In genomic region chr11:68297812-68298658, GRCh38 we compare ENCODE assay signal across 1 cellular context.
A peak's percentile ranks its signal among the peaks of the same experiment; 100 is the strongest.
TF ChIP-seq lines count a peak whose summit lies in the region.

No MANE protein-coding gene starts in this region.

TF ChIP-seq in GM12878, 131 proteins besides CTCF, POLR2A, EP300 and RAD21 (continued from another document):
- TF ChIP-seq KAT2A (conservative IDR thresholded peaks at IDR 0.05; ENCODE audit: control insufficient read depth, low read depth, low read length): no peak
- no peak for TF ChIP-seq CBX3 (IDR thresholded peaks at IDR 0.05; ENCODE audit: borderline replicate concordance, low read depth)
- TF ChIP-seq ZBED1 (IDR thresholded peaks at IDR 0.05; ENCODE audit: borderline replicate concordance): no peak
- TF ChIP-seq SUZ12 (IDR thresholded peaks at IDR 0.05; ENCODE audit: unreplicated experiment): no peak
- no peak for TF ChIP-seq E4F1 (IDR thresholded peaks at IDR 0.05; ENCODE audit: borderline replicate concordance, partially characterized antibody)
- TF ChIP-seq ZNF622 (IDR thresholded peaks at IDR 0.05): no peak
- peak; percentile 53; the same call in 1 of the 2 replicates for TF ChIP-seq MAX (IDR thresholded peaks at IDR 0.05; ENCODE audit: low read depth, low read length)
- TF ChIP-seq TBL1XR1 (IDR thresholded peaks at IDR 0.05; ENCODE audit: low read depth, low read length): no peak
- TF ChIP-seq GABPA (IDR thresholded peaks at IDR 0.05; ENCODE audit: low read depth): no peak
- TF ChIP-seq IKZF2 (IDR thresholded peaks at IDR 0.05): 0 out of 4 replicates have a peak, but pooled peaks of 1 of the 2 experiments have one; percentile 18
- TF ChIP-seq, protein P1, sequence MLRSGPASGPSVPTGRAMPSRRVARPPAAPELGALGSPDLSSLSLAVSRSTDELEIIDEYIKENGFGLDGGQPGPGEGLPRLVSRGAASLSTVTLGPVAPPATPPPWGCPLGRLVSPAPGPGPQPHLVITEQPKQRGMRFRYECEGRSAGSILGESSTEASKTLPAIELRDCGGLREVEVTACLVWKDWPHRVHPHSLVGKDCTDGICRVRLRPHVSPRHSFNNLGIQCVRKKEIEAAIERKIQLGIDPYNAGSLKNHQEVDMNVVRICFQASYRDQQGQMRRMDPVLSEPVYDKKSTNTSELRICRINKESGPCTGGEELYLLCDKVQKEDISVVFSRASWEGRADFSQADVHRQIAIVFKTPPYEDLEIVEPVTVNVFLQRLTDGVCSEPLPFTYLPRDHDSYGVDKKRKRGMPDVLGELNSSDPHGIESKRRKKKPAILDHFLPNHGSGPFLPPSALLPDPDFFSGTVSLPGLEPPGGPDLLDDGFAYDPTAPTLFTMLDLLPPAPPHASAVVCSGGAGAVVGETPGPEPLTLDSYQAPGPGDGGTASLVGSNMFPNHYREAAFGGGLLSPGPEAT (IDR thresholded peaks at IDR 0.05; ENCODE audit: low read depth): no peak
- TF ChIP-seq IKZF1 (conservative IDR thresholded peaks at IDR 0.05): 0 out of 2 replicates have a peak, but pooled peaks have one; percentile 30
- TF ChIP-seq TCF12 (IDR thresholded peaks at IDR 0.05; ENCODE audit: low read depth, low read length): 0 out of 2 replicates have a peak, but pooled peaks have one; percentile 25
- TF ChIP-seq EED (IDR thresholded peaks at IDR 0.05; ENCODE audit: low read depth): peak; percentile 35; the same call in 1 of the 2 replicates
- no peak for TF ChIP-seq RAD51 (IDR thresholded peaks at IDR 0.05)
- TF ChIP-seq PAX8 (IDR thresholded peaks at IDR 0.05): no peak
- no peak for TF ChIP-seq ZNF24 (IDR thresholded peaks at IDR 0.05)
- TF ChIP-seq EGR1 (IDR thresholded peaks at IDR 0.05; ENCODE audit: borderline replicate concordance in 1 of 2, low read depth in 2 of 2, low read length in 2 of 2): 0 out of 3 replicates have a peak, but pooled peaks of 1 of the 2 experiments have one; percentile 72
- TF ChIP-seq FOS (IDR thresholded peaks at IDR 0.05; ENCODE audit: borderline replicate concordance, extremely low read depth, insufficient read length): no peak
- 0 out of 2 replicates have a peak, but pooled peaks have one; percentile 31 for TF ChIP-seq ZNF207 (IDR thresholded peaks at IDR 0.05; ENCODE audit: borderline replicate concordance)
- no peak for TF ChIP-seq JUND (IDR thresholded peaks at IDR 0.05; ENCODE audit: low read depth, low read length)
- TF ChIP-seq CBFB (IDR thresholded peaks at IDR 0.05; ENCODE audit: low read depth): peak; percentile 79; the same call in 1 of the 2 replicates
- TF ChIP-seq, protein P2, sequence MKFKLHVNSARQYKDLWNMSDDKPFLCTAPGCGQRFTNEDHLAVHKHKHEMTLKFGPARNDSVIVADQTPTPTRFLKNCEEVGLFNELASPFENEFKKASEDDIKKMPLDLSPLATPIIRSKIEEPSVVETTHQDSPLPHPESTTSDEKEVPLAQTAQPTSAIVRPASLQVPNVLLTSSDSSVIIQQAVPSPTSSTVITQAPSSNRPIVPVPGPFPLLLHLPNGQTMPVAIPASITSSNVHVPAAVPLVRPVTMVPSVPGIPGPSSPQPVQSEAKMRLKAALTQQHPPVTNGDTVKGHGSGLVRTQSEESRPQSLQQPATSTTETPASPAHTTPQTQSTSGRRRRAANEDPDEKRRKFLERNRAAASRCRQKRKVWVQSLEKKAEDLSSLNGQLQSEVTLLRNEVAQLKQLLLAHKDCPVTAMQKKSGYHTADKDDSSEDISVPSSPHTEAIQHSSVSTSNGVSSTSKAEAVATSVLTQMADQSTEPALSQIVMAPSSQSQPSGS (IDR thresholded peaks at IDR 0.05; ENCODE audit: low read length): no peak
- no peak for TF ChIP-seq SMAD1 (IDR thresholded peaks at IDR 0.05; ENCODE audit: low read depth, partially characterized antibody)
- no peak for TF ChIP-seq BCL11A (IDR thresholded peaks at IDR 0.05; ENCODE audit: low read depth, low read length)
- TF ChIP-seq IRF4 (IDR thresholded peaks at IDR 0.05; ENCODE audit: low read depth, low read length): no peak
- 0 out of 2 replicates have a peak, but pooled peaks have one; percentile 31 for TF ChIP-seq ESRRA (IDR thresholded peaks at IDR 0.05; ENCODE audit: low read length)
- no peak for TF ChIP-seq SPI1 (IDR thresholded peaks at IDR 0.05; ENCODE audit: borderline replicate concordance, insufficient read depth, low read depth, low read length)
- peak; percentile 56; the same call in 1 of the 2 replicates for TF ChIP-seq STAT1 (conservative IDR thresholded peaks at IDR 0.05)
- TF ChIP-seq E2F8 (IDR thresholded peaks at IDR 0.05; ENCODE audit: low read depth, partially characterized antibody): no peak
- no peak for TF ChIP-seq ZZZ3 (IDR thresholded peaks at IDR 0.05; ENCODE audit: control insufficient read depth, insufficient read length, low read depth)
- no peak for TF ChIP-seq HCFC1 (IDR thresholded peaks at IDR 0.05; ENCODE audit: low read length)
- TF ChIP-seq RUNX3 (IDR thresholded peaks at IDR 0.05; ENCODE audit: low read length): peak; percentile 84
- TF ChIP-seq HDAC2 (IDR thresholded peaks at IDR 0.05): no peak
- TF ChIP-seq YY1 (IDR thresholded peaks at IDR 0.05; ENCODE audit: low read depth, low read length): peak; percentile 89
- TF ChIP-seq KDM1A (IDR thresholded peaks at IDR 0.05; ENCODE audit: borderline replicate concordance): no peak
- TF ChIP-seq RB1 (IDR thresholded peaks at IDR 0.05; ENCODE audit: borderline replicate concordance): peak; percentile 71; the same call in 1 of the 2 replicates
- no peak for TF ChIP-seq CHD4 (IDR thresholded peaks at IDR 0.05)
- TF ChIP-seq JUNB (IDR thresholded peaks at IDR 0.05): no peak
- TF ChIP-seq GATAD2B (conservative IDR thresholded peaks at IDR 0.05; ENCODE audit: low read depth): 0 out of 2 replicates have a peak, but pooled peaks have one; percentile 27
- no peak for TF ChIP-seq SIN3A (IDR thresholded peaks at IDR 0.05; ENCODE audit: low read depth, low read length)
- TF ChIP-seq ATF7 (IDR thresholded peaks at IDR 0.05; ENCODE audit: low read depth): no peak
- TF ChIP-seq, protein P3, sequence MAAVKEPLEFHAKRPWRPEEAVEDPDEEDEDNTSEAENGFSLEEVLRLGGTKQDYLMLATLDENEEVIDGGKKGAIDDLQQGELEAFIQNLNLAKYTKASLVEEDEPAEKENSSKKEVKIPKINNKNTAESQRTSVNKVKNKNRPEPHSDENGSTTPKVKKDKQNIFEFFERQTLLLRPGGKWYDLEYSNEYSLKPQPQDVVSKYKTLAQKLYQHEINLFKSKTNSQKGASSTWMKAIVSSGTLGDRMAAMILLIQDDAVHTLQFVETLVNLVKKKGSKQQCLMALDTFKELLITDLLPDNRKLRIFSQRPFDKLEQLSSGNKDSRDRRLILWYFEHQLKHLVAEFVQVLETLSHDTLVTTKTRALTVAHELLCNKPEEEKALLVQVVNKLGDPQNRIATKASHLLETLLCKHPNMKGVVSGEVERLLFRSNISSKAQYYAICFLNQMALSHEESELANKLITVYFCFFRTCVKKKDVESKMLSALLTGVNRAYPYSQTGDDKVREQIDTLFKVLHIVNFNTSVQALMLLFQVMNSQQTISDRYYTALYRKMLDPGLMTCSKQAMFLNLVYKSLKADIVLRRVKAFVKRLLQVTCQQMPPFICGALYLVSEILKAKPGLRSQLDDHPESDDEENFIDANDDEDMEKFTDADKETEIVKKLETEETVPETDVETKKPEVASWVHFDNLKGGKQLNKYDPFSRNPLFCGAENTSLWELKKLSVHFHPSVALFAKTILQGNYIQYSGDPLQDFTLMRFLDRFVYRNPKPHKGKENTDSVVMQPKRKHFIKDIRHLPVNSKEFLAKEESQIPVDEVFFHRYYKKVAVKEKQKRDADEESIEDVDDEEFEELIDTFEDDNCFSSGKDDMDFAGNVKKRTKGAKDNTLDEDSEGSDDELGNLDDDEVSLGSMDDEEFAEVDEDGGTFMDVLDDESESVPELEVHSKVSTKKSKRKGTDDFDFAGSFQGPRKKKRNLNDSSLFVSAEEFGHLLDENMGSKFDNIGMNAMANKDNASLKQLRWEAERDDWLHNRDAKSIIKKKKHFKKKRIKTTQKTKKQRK (IDR thresholded peaks at IDR 0.05; ENCODE audit: low read depth, low read length): no peak
- no peak for TF ChIP-seq NFXL1 (IDR thresholded peaks at IDR 0.05; ENCODE audit: borderline replicate concordance)
- TF ChIP-seq LARP7 (IDR thresholded peaks at IDR 0.05): 0 out of 2 replicates have a peak, but pooled peaks have one; percentile 55
- peak; percentile 48 to 70; a peak in 3 of 4 replicates for TF ChIP-seq BHLHE40 (IDR thresholded peaks at IDR 0.05; ENCODE audit: borderline replicate concordance in 1 of 2, low read depth in 2 of 2, low read length in 1 of 2)
- TF ChIP-seq HDGF (IDR thresholded peaks at IDR 0.05): no peak
- TF ChIP-seq EZH2 (IDR thresholded peaks at IDR 0.05; ENCODE audit: borderline replicate concordance, control insufficient read depth, low read depth, low read length): no peak
- TF ChIP-seq RBBP5 (conservative IDR thresholded peaks at IDR 0.05): no peak
- no peak for TF ChIP-seq TAF1 (IDR thresholded peaks at IDR 0.05; ENCODE audit: borderline replicate concordance, low read depth, low read length)
TF ChIP-seq in GM12878: peak in this region for 18.
